In genomic region chr2:139034064-139034463, GRCh38 we compare ENCODE assay signal across 34 cellular contexts.
DNase-seq lines count a peak whose midpoint lies in the region; ATAC-seq, FAIRE-seq and TF ChIP-seq lines count a peak whose summit lies in the region.
"Had no signal": no experiment of that assay in that cellular context is flagged by ENCODE, and none has a peak within 500 bp of the region (broad histone marks: within the 10 kb centered on the region; RNA-seq: fewer than 3 reads in every experiment).

No MANE protein-coding gene starts in this region.

- H3K4me3 ChIP-seq in HEK293 (ENCODE audit: low read depth, low read length) (no peak overlapping the region), astrocyte (ENCODE audit: insufficient read depth, low read depth, low read length) (no peak overlapping the region), mucosa of descending colon (peak overlapping the region; percentile 6), left lung (no peak overlapping the region)
- H3K4me3 ChIP-seq: A549; BLaER1; BLaER1 treated with 17β-estradiol and CSF1 and Interleukin-3, amounts not matched to agents 10 nM and 100 nM had no signal

- H3K4me1 ChIP-seq in HEK293 (ENCODE audit: control insufficient read depth, insufficient read depth, low read length) (no peaks in the 10 kb centered on the region; the same call in 1 of the 2 replicates), astrocyte (ENCODE audit: insufficient read depth, low read length) (no peaks in the 10 kb centered on the region), mucosa of descending colon (ENCODE audit: low read depth) (no peaks in the 10 kb centered on the region), left lung (no peaks in the 10 kb centered on the region)
- H3K4me1 ChIP-seq: A549, BE2C, Caco-2 had no signal

- H3K9me3 Mint-ChIP-seq in astrocyte (ENCODE audit: unreplicated experiment) (no peaks in the 10 kb centered on the region), HFFc6 (peaks cover 38% of the 10 kb centered on the region)

- H3K27ac Mint-ChIP-seq in astrocyte (ENCODE audit: unreplicated experiment) (peak overlapping the region; percentile 84), HFFc6 (no peak overlapping the region)
- H3K27ac Mint-ChIP-seq: B cell; CD14-positive monocyte; CD4-positive, alpha-beta memory T cell; CD4-positive, alpha-beta T cell; CD4-positive, CD25-positive, alpha-beta regulatory T cell; CD8-positive, alpha-beta memory T cell; CD8-positive, alpha-beta T cell had no signal

- H3K36me3 Mint-ChIP-seq in astrocyte (ENCODE audit: low read depth, unreplicated experiment) (no peaks in the 10 kb centered on the region), HFFc6 (ENCODE audit: low read depth) (no peaks in the 10 kb centered on the region)
- H3K36me3 Mint-ChIP-seq: CD14-positive monocyte; CD4-positive, alpha-beta memory T cell; CD4-positive, CD25-positive, alpha-beta regulatory T cell; CD8-positive, alpha-beta memory T cell; CD8-positive, alpha-beta T cell had no signal

- intact Hi-C loops in mucosa of descending colon (cut with DNase I, micrococcal nuclease) = no loop called here
- intact Hi-C loops in left lung (cut with DNase I) = no loop called here

- ATAC-seq in mucosa of descending colon (no peak), left lung (no peak)
- ATAC-seq: A549; CD8-positive, alpha-beta T cell had no signal

- no peak for DNase-seq in D721Med (ENCODE audit: insufficient read length, low spot score)
- DNase-seq in astrocyte (ENCODE audit: low read depth) = no peak
- DNase-seq in mucosa of descending colon = no peak
- DNase-seq in kidney tubule cell (ENCODE audit: low spot score) = no peak
- DNase-seq in HFFc6 = no peak
- no peak for DNase-seq in left lung
- DNase-seq in NCI-H226 = no peak
- DNase-seq: 8988T; AML-193; BE2C; C1 segment of cervical spinal cord; Caco-2; Calu3; CD4-positive, alpha-beta memory T cell; CD4-positive, alpha-beta T cell; CD4-positive, CD25-positive, alpha-beta regulatory T cell; CD8-positive, alpha-beta memory T cell; CD8-positive, alpha-beta T cell; COR-L47; DMS 273 treated with DMSO at 0.1 percent for 48 hours; DMS153; DMS79; DMS79 treated with DMSO at 0.1 percent for 48 hours; DND-41; EL had no signal

- H3K4me1 Mint-ChIP-seq in astrocyte (ENCODE audit: low read depth, unreplicated experiment) (peaks cover 11% of the 10 kb centered on the region), HFFc6 (ENCODE audit: low read depth) (no peaks in the 10 kb centered on the region)
- H3K4me1 Mint-ChIP-seq: B cell; CD14-positive monocyte; CD4-positive, alpha-beta memory T cell; CD4-positive, CD25-positive, alpha-beta regulatory T cell; CD8-positive, alpha-beta memory T cell had no signal

- no peak overlapping the region for H3K9ac ChIP-seq in astrocyte (ENCODE audit: low read length)
- H3K9ac ChIP-seq: BLaER1; BLaER1 treated with 17β-estradiol and CSF1 and Interleukin-3, amounts not matched to agents 10 nM and 100 nM had no signal

- no peaks in the 10 kb centered on the region for H3K79me2 ChIP-seq in astrocyte (ENCODE audit: insufficient read depth, low read length)

- FAIRE-seq in D721Med (lab: Jason Lieb, UNC) (peak; percentile 21), astrocyte (lab: Jason Lieb, UNC) (no peak)
- FAIRE-seq: A204.1, A549 had no signal

- H3K27me3 ChIP-seq in astrocyte (ENCODE audit: insufficient read depth, low read length) (no peaks in the 10 kb centered on the region), left lung (no peaks in the 10 kb centered on the region)
- H3K27me3 ChIP-seq: BE2C; BLaER1; BLaER1 treated with 17β-estradiol and CSF1 and Interleukin-3, amounts not matched to agents 10 nM and 100 nM had no signal

- POLR2A ChIA-PET in HEK293 (lab: Yijun Ruan, JAX) = no interaction called here

- TF ChIP-seq CTCF in D721Med (IDR thresholded peaks at IDR 0.05; ENCODE audit: insufficient read depth, missing control alignments) = no peak
- TF ChIP-seq CTCF in HEK293 (tag by site-specific recombination; IDR thresholded peaks at IDR 0.05) = no peak
- TF ChIP-seq CTCF in astrocyte (IDR thresholded peaks at IDR 0.05; ENCODE audit: insufficient read depth, low read depth, low read length) = no peak
- no peak for TF ChIP-seq CTCF in mucosa of descending colon (IDR thresholded peaks at IDR 0.05)
- TF ChIP-seq CTCF in HFFc6 (IDR thresholded peaks at IDR 0.05) = no peak
- TF ChIP-seq CTCF in left lung (IDR thresholded peaks at IDR 0.05) = no peak

- H3K4me2 ChIP-seq in astrocyte (ENCODE audit: low read length) = no peak overlapping the region
- H3K4me2 ChIP-seq: A549; BLaER1; BLaER1 treated with 17β-estradiol and CSF1 and Interleukin-3, amounts not matched to agents 10 nM and 100 nM had no signal

- H3K4me3 Mint-ChIP-seq in astrocyte (ENCODE audit: unreplicated experiment) (no peak overlapping the region), HFFc6 (no peak overlapping the region)
- H3K4me3 Mint-ChIP-seq: B cell; CD14-positive monocyte; CD4-positive, alpha-beta memory T cell; CD4-positive, alpha-beta T cell; CD4-positive, CD25-positive, alpha-beta regulatory T cell; CD8-positive, alpha-beta memory T cell; CD8-positive, alpha-beta T cell had no signal

- no peaks in the 10 kb centered on the region for H4K20me1 ChIP-seq in astrocyte (ENCODE audit: insufficient read depth, low read length)
- H4K20me1 ChIP-seq: BLaER1; BLaER1 treated with 17β-estradiol and CSF1 and Interleukin-3, amounts not matched to agents 10 nM and 100 nM had no signal

- no peak overlapping the region for H3K27ac ChIP-seq in HEK293 (ENCODE audit: extremely low read depth, low read depth, low read length)
- no peak overlapping the region for H3K27ac ChIP-seq in astrocyte (ENCODE audit: low read depth, low read length)
- no peak overlapping the region for H3K27ac ChIP-seq in left lung
- H3K27ac ChIP-seq: 22Rv1; A549; BLaER1; BLaER1 treated with 17β-estradiol and CSF1 and Interleukin-3, amounts not matched to agents 10 nM and 100 nM; C4-2B had no signal

- no peaks in the 10 kb centered on the region for H3K9me3 ChIP-seq in HEK293 (ENCODE audit: control insufficient read depth, insufficient read depth, low read depth, low read length)
- H3K9me3 ChIP-seq in astrocyte (ENCODE audit: insufficient read depth, low read depth, low read length) = no peaks in the 10 kb centered on the region
- no peaks in the 10 kb centered on the region for H3K9me3 ChIP-seq in mucosa of descending colon
- no peaks in the 10 kb centered on the region for H3K9me3 ChIP-seq in left lung
- H3K9me3 ChIP-seq: A549; BE2C; BLaER1; BLaER1 treated with 17β-estradiol and CSF1 and Interleukin-3, amounts not matched to agents 10 nM and 100 nM; Caco-2 had no signal

- CTCF ChIA-PET in HEK293 (lab: Yijun Ruan, JAX) = interaction anchor here (0.6 kb wide), 1 partner anchor 109 kb away, joined by 3 read pairs; no protein-coding TSS in a partner anchor

- H3K36me3 ChIP-seq in HEK293 (ENCODE audit: control insufficient read depth in 2 of 2, insufficient read depth in 1 of 2, low read length in 2 of 2) (no peaks in the 10 kb centered on the region), astrocyte (ENCODE audit: insufficient read depth, low read length) (no peaks in the 10 kb centered on the region), mucosa of descending colon (ENCODE audit: low read depth) (no peaks in the 10 kb centered on the region), left lung (no peaks in the 10 kb centered on the region)
- H3K36me3 ChIP-seq: BE2C; BLaER1; BLaER1 treated with 17β-estradiol and CSF1 and Interleukin-3, amounts not matched to agents 10 nM and 100 nM had no signal

- no peak overlapping the region for H2AFZ ChIP-seq in astrocyte (ENCODE audit: low read depth, low read length)

- H3K27me3 Mint-ChIP-seq in astrocyte (ENCODE audit: low read depth, unreplicated experiment) = no peaks in the 10 kb centered on the region
- peaks cover 1% of the 10 kb centered on the region; the same call in 1 of the 2 replicates for H3K27me3 Mint-ChIP-seq in HFFc6 (ENCODE audit: insufficient read depth)
- H3K27me3 Mint-ChIP-seq: B cell; CD4-positive, alpha-beta memory T cell; CD4-positive, alpha-beta T cell; CD4-positive, CD25-positive, alpha-beta regulatory T cell; CD8-positive, alpha-beta memory T cell had no signal

TF ChIP-seq in HEK293, 187 proteins besides CTCF, POLR2A, EP300 and RAD21:
- no peak for TF ChIP-seq ZSCAN4 (tag by site-specific recombination; IDR thresholded peaks at IDR 0.05)
- TF ChIP-seq ZNF558 (tag by site-specific recombination; IDR thresholded peaks at IDR 0.05) = peak; percentile 95
